In genomic region chr15:80693682-80694623, GRCh38 we compare ENCODE assay signal across 8 cellular contexts. TPM values are rescaled to one million over a fixed set of nuclear protein-coding genes. Genes with fewer than 3 reads are reported as not detected.
DNase-seq lines count a peak whose midpoint lies in the region; ATAC-seq and TF ChIP-seq lines count a peak whose summit lies in the region.

No MANE protein-coding gene starts in this region.

- peak; percentile 5 for DNase-seq in HCEC 1CT
- no peak for DNase-seq in SK-N-SH
- no peak for DNase-seq in esophagus squamous epithelium (lab: John Stamatoyannopoulos, UW)
- DNase-seq in ovary, result no peak
- no peak for DNase-seq in ecto neural progenitor cell (ENCODE audit: low spot score)
- DNase-seq in stimulated activated CD4-positive, alpha-beta T cell treated with anti-CD3 and anti-CD28 coated beads, Interleukin-1b, Interleukin-23, amount 100 ng/mL, for 48 hours, result no peak

- H4K20me1 ChIP-seq in BLaER1 (peaks cover 25% of the 10 kb centered on the region), SK-N-SH (ENCODE audit: insufficient read depth) (peaks cover 9% of the 10 kb centered on the region)

- POLR2A ChIA-PET in SK-N-SH (lab: Yijun Ruan, JAX), result no interaction called here

- no peaks in the 10 kb centered on the region for H3K27me3 ChIP-seq in BLaER1
- H3K27me3 ChIP-seq in SK-N-SH (ENCODE audit: insufficient read depth), result no peaks in the 10 kb centered on the region
- H3K27me3 ChIP-seq in esophagus squamous epithelium, result no peaks in the 10 kb centered on the region
- no peaks in the 10 kb centered on the region for H3K27me3 ChIP-seq in ovary

- H3K4me1 ChIP-seq in BLaER1 (peaks cover 27% of the 10 kb centered on the region), SK-N-SH (ENCODE audit: control insufficient read depth in 1 of 2, insufficient read depth in 2 of 2, low read depth in 1 of 2, low read length in 1 of 2) (peaks cover 0 to 15% of the 10 kb centered on the region in 2 experiments; a peak in 2 of 4 replicates), esophagus squamous epithelium (peaks cover 12 to 56% (median 19%) of the 10 kb centered on the region in 3 donors), ovary (ENCODE audit: insufficient read depth) (peaks cover 5% of the 10 kb centered on the region)

- H3K9me3 ChIP-seq in BLaER1 (no peaks in the 10 kb centered on the region), SK-N-SH (no peaks in the 10 kb centered on the region), esophagus squamous epithelium (no peaks in the 10 kb centered on the region), ovary (no peaks in the 10 kb centered on the region)

- WGBS in SK-N-SH (ENCODE audit: low lambda C conversion rate), result 59% methylated on average over 16 of the region's 16 CpGs
- whole genome bisulfite sequencing in esophagus squamous epithelium, 2 donors, result 26 to 29% methylated on average over 16 of the region's 16 CpGs
- 39 to 42% (median 39%) methylated on average over 16 of the region's 16 CpGs for WGBS in ovary, 3 donors

- TF ChIP-seq POLR2A in esophagus squamous epithelium (IDR thresholded peaks at IDR 0.05) (no peak), ovary (IDR thresholded peaks at IDR 0.05) (no peak)

- no peak for ATAC-seq in HG02571 (IDR thresholded peaks at IDR 0.05; ENCODE audit: unreplicated experiment)

- intact Hi-C loops in esophagus squamous epithelium (cut with DNase I), result loop anchor here (10.0 kb wide), 1 partner anchor 71 kb away; no protein-coding TSS in a partner anchor
- intact Hi-C loops in ovary (cut with DNase I), result no loop called here

- H3K4me3 ChIP-seq in BLaER1, result peak overlapping the region; percentile 95
- peak overlapping the region; percentile 64 to 76 for H3K4me3 ChIP-seq in SK-N-SH (ENCODE audit: low read depth in 2 of 2, low read length in 1 of 2)
- peak overlapping the region; percentile 71 to 94 (median 77) for H3K4me3 ChIP-seq in esophagus squamous epithelium
- peak overlapping the region; percentile 67 for H3K4me3 ChIP-seq in ovary

- H2AFZ ChIP-seq in SK-N-SH (ENCODE audit: low read depth), result peak overlapping the region; percentile 94

- peaks cover 31% of the 10 kb centered on the region for H3K79me2 ChIP-seq in SK-N-SH (ENCODE audit: insufficient read depth)

- H3K9me2 ChIP-seq in SK-N-SH, result no peaks in the 10 kb centered on the region

- TF ChIP-seq EP300 in SK-N-SH (IDR thresholded peaks at IDR 0.05; ENCODE audit: borderline replicate concordance in 1 of 2, low read depth in 1 of 2, low read length in 1 of 2) (no peak), ovary (IDR thresholded peaks at IDR 0.05) (no peak)

- no peak for TF ChIP-seq RAD21 in SK-N-SH (IDR thresholded peaks at IDR 0.05; ENCODE audit: low read length)

- H3K36me3 ChIP-seq in BLaER1 (peaks cover 7% of the 10 kb centered on the region; the same call in 1 of the 2 replicates), SK-N-SH (replicated peaks in 1 of 2; ENCODE audit: control insufficient read depth in 1 of 2, insufficient read depth in 2 of 2, low read length in 1 of 2) (no peaks in the 10 kb centered on the region), esophagus squamous epithelium (no peaks in the 10 kb centered on the region), ovary (no peaks in the 10 kb centered on the region)

- H3K9ac ChIP-seq in BLaER1, result peak overlapping the region; percentile 91
- peak overlapping the region; percentile 72; the same call in 1 of the 2 replicates for H3K9ac ChIP-seq in SK-N-SH

- CTCF ChIA-PET in SK-N-SH (lab: Yijun Ruan, JAX), result interaction anchor here (0.5 to 7.5 kb wide), 9 partner anchors 9 to 131 kb away, joined by 3 to 49 read pairs (median 3); no protein-coding TSS in a partner anchor

- no peak for TF ChIP-seq CTCF in SK-N-SH (IDR thresholded peaks at IDR 0.05)
- no peak for TF ChIP-seq CTCF in esophagus squamous epithelium (IDR thresholded peaks at IDR 0.05)
- TF ChIP-seq CTCF in ovary (IDR thresholded peaks at IDR 0.05), result no peak

- no peak overlapping the region for H3K27ac ChIP-seq in BLaER1
- H3K27ac ChIP-seq in SK-N-SH (ENCODE audit: low read depth in 2 of 2, low read length in 1 of 2), result peak overlapping the region; percentile 40 to 78; a peak in 3 of 4 replicates
- peak overlapping the region; percentile 90 to 95 (median 92) for H3K27ac ChIP-seq in esophagus squamous epithelium
- peak overlapping the region; percentile 61 to 72 for H3K27ac ChIP-seq in ovary

- peaks cover 13% of the 10 kb centered on the region for H3F3A ChIP-seq in SK-N-SH (replicated peaks; ENCODE audit: insufficient read depth)

- H3K4me2 ChIP-seq in BLaER1, result peak overlapping the region; percentile 96
- H3K4me2 ChIP-seq in SK-N-SH, result peak overlapping the region; percentile 88

TF ChIP-seq in SK-N-SH, 30 proteins besides CTCF, POLR2A, EP300 and RAD21:
- TF ChIP-seq IRF3 (IDR thresholded peaks at IDR 0.05; ENCODE audit: low read depth, low read length), result no peak
- no peak for TF ChIP-seq GATA2 (CRISPR knock-in tag; IDR thresholded peaks at IDR 0.05)
- no peak for TF ChIP-seq POLR2AphosphoS5 (IDR thresholded peaks at IDR 0.05; ENCODE audit: low read depth, low read length)
- TF ChIP-seq REST (IDR thresholded peaks at IDR 0.05; ENCODE audit: low read depth, low read length), result no peak
- TF ChIP-seq TAF1 (IDR thresholded peaks at IDR 0.05; ENCODE audit: borderline replicate concordance, low read depth, low read length), result no peak
- no peak for TF ChIP-seq FOXM1 (IDR thresholded peaks at IDR 0.05; ENCODE audit: low read depth)
- TF ChIP-seq JUND (IDR thresholded peaks at IDR 0.05), result no peak
- TF ChIP-seq MEF2A (IDR thresholded peaks at IDR 0.05; ENCODE audit: borderline replicate concordance, low read depth), result no peak
- no peak for TF ChIP-seq PBX3 (IDR thresholded peaks at IDR 0.05)
TF ChIP-seq in SK-N-SH: peak in this region for 0.

RNA-seq across cellular contexts. Expression of gene ABHD17C, which starts 1.2 kb away (rescaled TPM):
- polyA plus RNA-seq in SK-N-SH (2012; rRNA removed), result 9.2 and 11.7 TPM in 2 replicates
- polyA plus RNA-seq in SK-N-SH (2012; cell fraction: cytosol; rRNA removed), result 12.4 and 16.0 TPM in 2 replicates
- polyA plus RNA-seq in SK-N-SH (2012; cell fraction: nucleus; rRNA removed), result 4.1 and 7.8 TPM in 2 replicates
- total RNA-seq in esophagus squamous epithelium, result 10 to 100 TPM; 18.7 to 37.1 (median 27.1) TPM
- total RNA-seq in ovary, result 1 to 10 TPM; 1.2 to 5.5 (median 3.6) TPM
- 1 to 10 TPM; 2.1 to 5.6 TPM for polyA plus RNA-seq in ovary
